In the genomic region with DNA sequence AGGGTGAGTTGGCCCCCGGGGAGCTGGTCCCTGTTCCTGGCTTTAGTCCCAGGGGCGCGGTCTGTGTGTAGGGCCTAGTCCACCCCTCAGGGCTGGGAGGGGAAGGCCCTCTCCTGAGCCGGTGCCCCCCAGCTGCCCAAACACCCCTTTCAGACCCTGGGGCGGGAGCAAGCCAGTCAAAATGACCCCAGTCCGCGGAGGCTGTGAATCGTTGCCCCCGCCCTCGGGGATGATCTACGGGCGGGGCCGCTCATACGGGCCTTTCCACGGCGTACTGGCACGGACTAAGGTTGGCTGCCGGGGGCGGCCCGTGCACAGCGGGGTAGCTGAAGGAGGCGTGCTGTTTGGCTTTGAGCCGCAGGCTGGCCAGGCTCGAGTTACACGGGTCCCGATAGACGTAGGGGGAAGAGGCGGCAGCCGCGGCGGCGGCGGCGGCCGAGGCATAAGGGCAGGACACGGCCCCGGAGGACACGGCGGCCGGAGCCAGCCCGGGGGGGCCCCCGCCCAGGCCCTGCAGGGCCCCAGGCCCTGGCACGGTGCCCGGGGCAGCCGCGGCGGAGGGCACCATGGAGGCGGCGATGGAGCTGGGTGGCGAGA, we compare ENCODE assay signal across 8 cellular contexts. TPM values are rescaled to one million over a fixed set of nuclear protein-coding genes. Genes with fewer than 3 reads are reported as not detected.
A peak's percentile ranks its signal among the peaks of the same experiment; 100 is the strongest.
DNase-seq lines count a peak whose midpoint lies in the region; ATAC-seq and TF ChIP-seq lines count a peak whose summit lies in the region.

No MANE protein-coding gene starts in this region.

- H3K4me3 ChIP-seq in GM08714 (ENCODE audit: low read length) (peak overlapping the region; percentile 43; the same call in 1 of the 2 replicates), fibroblast of the aortic adventitia (ENCODE audit: low read depth, low read length) (peak overlapping the region; percentile 42)

- CTCF ChIA-PET in activated CD8-positive, alpha-beta memory T cell treated with anti-CD3 and anti-CD28 coated beads, Interleukin-2, amount 10 ng/mL, durations not matched to agents 7 days and 5 days (lab: Charles Lee), result interaction anchor here (0.6 to 19.2 kb wide), 68 partner anchors 8 to 477 kb away, joined by 3 to 824 read pairs (median 6); a partner anchor contains a TSS

- TF ChIP-seq CTCF in fibroblast of the aortic adventitia (IDR thresholded peaks at IDR 0.05; ENCODE audit: insufficient read depth, low read length) (no peak), omental fat pad (IDR thresholded peaks at IDR 0.05) (no peak)

- no peak overlapping the region for H3K27ac Mint-ChIP-seq in activated CD8-positive, alpha-beta memory T cell treated with anti-CD3 and anti-CD28 coated beads, Interleukin-2, amount 10 ng/mL, durations not matched to agents 7 days and 5 days

- H3K4me1 Mint-ChIP-seq in activated CD8-positive, alpha-beta memory T cell treated with anti-CD3 and anti-CD28 coated beads, Interleukin-2, amount 10 ng/mL, durations not matched to agents 7 days and 5 days, result peaks cover 22% of the 10 kb centered on the region

- H3K4me3 Mint-ChIP-seq in activated CD8-positive, alpha-beta memory T cell treated with anti-CD3 and anti-CD28 coated beads, Interleukin-2, amount 10 ng/mL, durations not matched to agents 7 days and 5 days, result peak overlapping the region; percentile 62

- H3K9me3 Mint-ChIP-seq in activated CD8-positive, alpha-beta memory T cell treated with anti-CD3 and anti-CD28 coated beads, Interleukin-2, amount 10 ng/mL, durations not matched to agents 7 days and 5 days (ENCODE audit: low read depth), result no peaks in the 10 kb centered on the region

- no peaks in the 10 kb centered on the region for H3K36me3 Mint-ChIP-seq in activated CD8-positive, alpha-beta memory T cell treated with anti-CD3 and anti-CD28 coated beads, Interleukin-2, amount 10 ng/mL, durations not matched to agents 7 days and 5 days

- peaks cover 68% of the 10 kb centered on the region for H3K27me3 Mint-ChIP-seq in activated CD8-positive, alpha-beta memory T cell treated with anti-CD3 and anti-CD28 coated beads, Interleukin-2, amount 10 ng/mL, durations not matched to agents 7 days and 5 days

- peak; percentile 14 for ATAC-seq in activated CD8-positive, alpha-beta memory T cell treated with anti-CD3 and anti-CD28 coated beads, Interleukin-2, amount 10 ng/mL, durations not matched to agents 7 days and 5 days
- peak; percentile 65 for ATAC-seq in omental fat pad (ENCODE audit: low FRiP score)
- no peak for ATAC-seq in HG03520 (IDR thresholded peaks at IDR 0.05; ENCODE audit: unreplicated experiment)

- DNase-seq in NCI-H2107 (lab: John Stamatoyannopoulos, UW) (peak; percentile 20), fibroblast of the aortic adventitia (ENCODE audit: low read depth) (peak; percentile 50), omental fat pad (ENCODE audit: low spot score) (no peak), COLO829 (ENCODE audit: low spot score) (no peak), UCSD-AML1 (lab: John Stamatoyannopoulos, UW; ENCODE audit: unreplicated experiment) (no peak)
- DNase-seq in activated CD8-positive, alpha-beta memory T cell treated with anti-CD3 and anti-CD28 coated beads, Interleukin-2, amount 10 ng/mL, durations not matched to agents 7 days and 5 days, result peak; percentile 46

RNA-seq across cellular contexts. Expression of a gene that starts 4.3 kb away (rescaled TPM):
- total RNA-seq in activated CD8-positive, alpha-beta memory T cell treated with anti-CD3 and anti-CD28 coated beads, Interleukin-2, amount 10 ng/mL, durations not matched to agents 7 days and 5 days, result not detected
- 0.09 TPM in 1 of 2 replicates, not detected in the other for total RNA-seq in fibroblast of the aortic adventitia (ENCODE audit: low replicate concordance)
- total RNA-seq in omental fat pad, result 1 to 10 TPM in 3 of 4 donors, under 1 TPM in 1; 0.72 to 4.6 (median 2.1) TPM

RNA-seq across cellular contexts. Expression of a gene that starts 10.9 kb away (rescaled TPM):
- not detected for total RNA-seq in activated CD8-positive, alpha-beta memory T cell treated with anti-CD3 and anti-CD28 coated beads, Interleukin-2, amount 10 ng/mL, durations not matched to agents 7 days and 5 days
- not detected in 2 replicates for total RNA-seq in fibroblast of the aortic adventitia (ENCODE audit: low replicate concordance)
- under 1 TPM in 2 of 4 donors, not detected in 2; 0.36 to 0.37 TPM for total RNA-seq in omental fat pad

RNA-seq across cellular contexts. Expression of a gene that starts 15.0 kb away (rescaled TPM):
- 10 to 100 TPM; 46.5 to 51.6 TPM for total RNA-seq in activated CD8-positive, alpha-beta memory T cell treated with anti-CD3 and anti-CD28 coated beads, Interleukin-2, amount 10 ng/mL, durations not matched to agents 7 days and 5 days
- total RNA-seq in fibroblast of the aortic adventitia (ENCODE audit: low replicate concordance), result 21.5 and 52.1 TPM in 2 replicates
- total RNA-seq in omental fat pad, result 10 to 100 TPM; 28.1 to 34.9 (median 31.6) TPM

Comparison
In these comparisons a context has a peak if more than half of its experiments do, and no peak if none do; other contexts are left out.
1. DNase-seq: peak in NCI-H2107 (single experiment), activated CD8-positive, alpha-beta memory T cell treated with anti-CD3 and anti-CD28 coated beads, Interleukin-2, amount 10 ng/mL, durations not matched to agents 7 days and 5 days (single experiment) and fibroblast of the aortic adventitia (single experiment); none in omental fat pad (single experiment), COLO829 (single experiment) and UCSD-AML1 (single experiment).